Comparison of ENCODE assay signal across 1 cellular context in genomic region chr17:74760404-74761105, GRCh38.
TF ChIP-seq lines count a peak whose summit lies in the region.

No MANE protein-coding gene starts in this region.

TF ChIP-seq in HepG2, 621 proteins besides CTCF, POLR2A, EP300 and RAD21 (continued from another document and continues in another):
- TF ChIP-seq, protein P1, sequence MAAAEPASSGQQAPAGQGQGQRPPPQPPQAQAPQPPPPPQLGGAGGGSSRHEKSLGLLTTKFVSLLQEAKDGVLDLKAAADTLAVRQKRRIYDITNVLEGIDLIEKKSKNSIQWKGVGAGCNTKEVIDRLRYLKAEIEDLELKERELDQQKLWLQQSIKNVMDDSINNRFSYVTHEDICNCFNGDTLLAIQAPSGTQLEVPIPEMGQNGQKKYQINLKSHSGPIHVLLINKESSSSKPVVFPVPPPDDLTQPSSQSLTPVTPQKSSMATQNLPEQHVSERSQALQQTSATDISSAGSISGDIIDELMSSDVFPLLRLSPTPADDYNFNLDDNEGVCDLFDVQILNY (CRISPR knock-in tag; conservative IDR thresholded peaks at IDR 0.05) = no peak
- TF ChIP-seq, protein P2, sequence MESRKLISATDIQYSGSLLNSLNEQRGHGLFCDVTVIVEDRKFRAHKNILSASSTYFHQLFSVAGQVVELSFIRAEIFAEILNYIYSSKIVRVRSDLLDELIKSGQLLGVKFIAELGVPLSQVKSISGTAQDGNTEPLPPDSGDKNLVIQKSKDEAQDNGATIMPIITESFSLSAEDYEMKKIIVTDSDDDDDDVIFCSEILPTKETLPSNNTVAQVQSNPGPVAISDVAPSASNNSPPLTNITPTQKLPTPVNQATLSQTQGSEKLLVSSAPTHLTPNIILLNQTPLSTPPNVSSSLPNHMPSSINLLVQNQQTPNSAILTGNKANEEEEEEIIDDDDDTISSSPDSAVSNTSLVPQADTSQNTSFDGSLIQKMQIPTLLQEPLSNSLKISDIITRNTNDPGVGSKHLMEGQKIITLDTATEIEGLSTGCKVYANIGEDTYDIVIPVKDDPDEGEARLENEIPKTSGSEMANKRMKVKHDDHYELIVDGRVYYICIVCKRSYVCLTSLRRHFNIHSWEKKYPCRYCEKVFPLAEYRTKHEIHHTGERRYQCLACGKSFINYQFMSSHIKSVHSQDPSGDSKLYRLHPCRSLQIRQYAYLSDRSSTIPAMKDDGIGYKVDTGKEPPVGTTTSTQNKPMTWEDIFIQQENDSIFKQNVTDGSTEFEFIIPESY (CRISPR knock-in tag; IDR thresholded peaks at IDR 0.05) = 0 out of 2 replicates have a peak, but pooled peaks have one; percentile 8
- TF ChIP-seq ZNF768 (CRISPR knock-in tag; IDR thresholded peaks at IDR 0.05) (no peak), ZBTB21 (CRISPR knock-in tag; IDR thresholded peaks at IDR 0.05) (no peak), TOPORS (CRISPR knock-in tag; IDR thresholded peaks at IDR 0.05) (no peak), ZNF263 (CRISPR knock-in tag; IDR thresholded peaks at IDR 0.05) (peak; percentile 65; the same call in 1 of the 2 replicates), ZNF704 (CRISPR knock-in tag; IDR thresholded peaks at IDR 0.05; ENCODE audit: borderline replicate concordance) (no peak), ZBTB25 (CRISPR knock-in tag; IDR thresholded peaks at IDR 0.05) (no peak), CREM (IDR thresholded peaks at IDR 0.05) (no peak), CREM (CRISPR knock-in tag; IDR thresholded peaks at IDR 0.05) (no peak), MAFG (CRISPR knock-in tag; IDR thresholded peaks at IDR 0.05) (no peak), CHD4 (IDR thresholded peaks at IDR 0.05; ENCODE audit: borderline replicate concordance, low read length) (no peak), ZNF224 (CRISPR knock-in tag; IDR thresholded peaks at IDR 0.05) (no peak), ZNF678 (CRISPR knock-in tag; IDR thresholded peaks at IDR 0.05) (no peak), ZNF274 (CRISPR knock-in tag; IDR thresholded peaks at IDR 0.05) (no peak), KLF12 (CRISPR knock-in tag; IDR thresholded peaks at IDR 0.05; ENCODE audit: borderline replicate concordance) (no peak), ZNF878 (CRISPR knock-in tag; IDR thresholded peaks at IDR 0.05) (no peak), ARID2 (CRISPR knock-in tag; IDR thresholded peaks at IDR 0.05; ENCODE audit: borderline replicate concordance) (no peak), NFE2 (CRISPR knock-in tag; IDR thresholded peaks at IDR 0.05) (no peak), ZBTB7B (CRISPR knock-in tag; IDR thresholded peaks at IDR 0.05) (no peak), ETV6 (CRISPR knock-in tag; conservative IDR thresholded peaks at IDR 0.05) (no peak), BRCA1 (CRISPR knock-in tag; IDR thresholded peaks at IDR 0.05) (no peak), SRSF9 (IDR thresholded peaks at IDR 0.05; ENCODE audit: borderline replicate concordance, insufficient read depth, low read depth, low read length, poor library complexity, severe bottlenecking) (no peak), ZNF577 (CRISPR knock-in tag; IDR thresholded peaks at IDR 0.05; ENCODE audit: borderline replicate concordance, low read depth) (no peak), ZHX1 (CRISPR knock-in tag; IDR thresholded peaks at IDR 0.05; ENCODE audit: low read depth) (no peak), FOXA3 (CRISPR knock-in tag; IDR thresholded peaks at IDR 0.05) (no peak), ZBTB39 (CRISPR knock-in tag; IDR thresholded peaks at IDR 0.05) (no peak), ZNF12 (CRISPR knock-in tag; IDR thresholded peaks at IDR 0.05) (no peak), SAP130 (CRISPR knock-in tag; IDR thresholded peaks at IDR 0.05; ENCODE audit: low read depth) (peak; percentile 43; the same call in 1 of the 2 replicates), SIN3A (IDR thresholded peaks at IDR 0.05; ENCODE audit: borderline replicate concordance, low read depth, low read length) (no peak), REPIN1 (CRISPR knock-in tag; IDR thresholded peaks at IDR 0.05; ENCODE audit: borderline replicate concordance, low read depth) (0 out of 2 replicates have a peak, but pooled peaks have one; percentile 47), JUNB (CRISPR knock-in tag; IDR thresholded peaks at IDR 0.05; ENCODE audit: borderline replicate concordance) (no peak), ZNF17 (CRISPR knock-in tag; IDR thresholded peaks at IDR 0.05) (no peak)
- TF ChIP-seq, protein P3, sequence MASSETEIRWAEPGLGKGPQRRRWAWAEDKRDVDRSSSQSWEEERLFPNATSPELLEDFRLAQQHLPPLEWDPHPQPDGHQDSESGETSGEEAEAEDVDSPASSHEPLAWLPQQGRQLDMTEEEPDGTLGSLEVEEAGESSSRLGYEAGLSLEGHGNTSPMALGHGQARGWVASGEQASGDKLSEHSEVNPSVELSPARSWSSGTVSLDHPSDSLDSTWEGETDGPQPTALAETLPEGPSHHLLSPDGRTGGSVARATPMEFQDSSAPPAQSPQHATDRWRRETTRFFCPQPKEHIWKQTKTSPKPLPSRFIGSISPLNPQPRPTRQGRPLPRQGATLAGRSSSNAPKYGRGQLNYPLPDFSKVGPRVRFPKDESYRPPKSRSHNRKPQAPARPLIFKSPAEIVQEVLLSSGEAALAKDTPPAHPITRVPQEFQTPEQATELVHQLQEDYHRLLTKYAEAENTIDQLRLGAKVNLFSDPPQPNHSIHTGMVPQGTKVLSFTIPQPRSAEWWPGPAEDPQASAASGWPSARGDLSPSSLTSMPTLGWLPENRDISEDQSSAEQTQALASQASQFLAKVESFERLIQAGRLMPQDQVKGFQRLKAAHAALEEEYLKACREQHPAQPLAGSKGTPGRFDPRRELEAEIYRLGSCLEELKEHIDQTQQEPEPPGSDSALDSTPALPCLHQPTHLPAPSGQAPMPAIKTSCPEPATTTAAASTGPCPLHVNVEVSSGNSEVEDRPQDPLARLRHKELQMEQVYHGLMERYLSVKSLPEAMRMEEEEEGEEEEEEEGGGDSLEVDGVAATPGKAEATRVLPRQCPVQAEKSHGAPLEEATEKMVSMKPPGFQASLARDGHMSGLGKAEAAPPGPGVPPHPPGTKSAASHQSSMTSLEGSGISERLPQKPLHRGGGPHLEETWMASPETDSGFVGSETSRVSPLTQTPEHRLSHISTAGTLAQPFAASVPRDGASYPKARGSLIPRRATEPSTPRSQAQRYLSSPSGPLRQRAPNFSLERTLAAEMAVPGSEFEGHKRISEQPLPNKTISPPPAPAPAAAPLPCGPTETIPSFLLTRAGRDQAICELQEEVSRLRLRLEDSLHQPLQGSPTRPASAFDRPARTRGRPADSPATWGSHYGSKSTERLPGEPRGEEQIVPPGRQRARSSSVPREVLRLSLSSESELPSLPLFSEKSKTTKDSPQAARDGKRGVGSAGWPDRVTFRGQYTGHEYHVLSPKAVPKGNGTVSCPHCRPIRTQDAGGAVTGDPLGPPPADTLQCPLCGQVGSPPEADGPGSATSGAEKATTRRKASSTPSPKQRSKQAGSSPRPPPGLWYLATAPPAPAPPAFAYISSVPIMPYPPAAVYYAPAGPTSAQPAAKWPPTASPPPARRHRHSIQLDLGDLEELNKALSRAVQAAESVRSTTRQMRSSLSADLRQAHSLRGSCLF (CRISPR knock-in tag; IDR thresholded peaks at IDR 0.05; ENCODE audit: borderline replicate concordance) = no peak
- TF ChIP-seq, protein P4, sequence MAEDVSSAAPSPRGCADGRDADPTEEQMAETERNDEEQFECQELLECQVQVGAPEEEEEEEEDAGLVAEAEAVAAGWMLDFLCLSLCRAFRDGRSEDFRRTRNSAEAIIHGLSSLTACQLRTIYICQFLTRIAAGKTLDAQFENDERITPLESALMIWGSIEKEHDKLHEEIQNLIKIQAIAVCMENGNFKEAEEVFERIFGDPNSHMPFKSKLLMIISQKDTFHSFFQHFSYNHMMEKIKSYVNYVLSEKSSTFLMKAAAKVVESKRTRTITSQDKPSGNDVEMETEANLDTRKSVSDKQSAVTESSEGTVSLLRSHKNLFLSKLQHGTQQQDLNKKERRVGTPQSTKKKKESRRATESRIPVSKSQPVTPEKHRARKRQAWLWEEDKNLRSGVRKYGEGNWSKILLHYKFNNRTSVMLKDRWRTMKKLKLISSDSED (CRISPR knock-in tag; IDR thresholded peaks at IDR 0.05) = no peak
- TF ChIP-seq, protein P5, sequence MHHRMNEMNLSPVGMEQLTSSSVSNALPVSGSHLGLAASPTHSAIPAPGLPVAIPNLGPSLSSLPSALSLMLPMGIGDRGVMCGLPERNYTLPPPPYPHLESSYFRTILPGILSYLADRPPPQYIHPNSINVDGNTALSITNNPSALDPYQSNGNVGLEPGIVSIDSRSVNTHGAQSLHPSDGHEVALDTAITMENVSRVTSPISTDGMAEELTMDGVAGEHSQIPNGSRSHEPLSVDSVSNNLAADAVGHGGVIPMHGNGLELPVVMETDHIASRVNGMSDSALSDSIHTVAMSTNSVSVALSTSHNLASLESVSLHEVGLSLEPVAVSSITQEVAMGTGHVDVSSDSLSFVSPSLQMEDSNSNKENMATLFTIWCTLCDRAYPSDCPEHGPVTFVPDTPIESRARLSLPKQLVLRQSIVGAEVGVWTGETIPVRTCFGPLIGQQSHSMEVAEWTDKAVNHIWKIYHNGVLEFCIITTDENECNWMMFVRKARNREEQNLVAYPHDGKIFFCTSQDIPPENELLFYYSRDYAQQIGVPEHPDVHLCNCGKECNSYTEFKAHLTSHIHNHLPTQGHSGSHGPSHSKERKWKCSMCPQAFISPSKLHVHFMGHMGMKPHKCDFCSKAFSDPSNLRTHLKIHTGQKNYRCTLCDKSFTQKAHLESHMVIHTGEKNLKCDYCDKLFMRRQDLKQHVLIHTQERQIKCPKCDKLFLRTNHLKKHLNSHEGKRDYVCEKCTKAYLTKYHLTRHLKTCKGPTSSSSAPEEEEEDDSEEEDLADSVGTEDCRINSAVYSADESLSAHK (CRISPR knock-in tag; IDR thresholded peaks at IDR 0.05; ENCODE audit: borderline replicate concordance) = no peak
- TF ChIP-seq, protein P6, sequence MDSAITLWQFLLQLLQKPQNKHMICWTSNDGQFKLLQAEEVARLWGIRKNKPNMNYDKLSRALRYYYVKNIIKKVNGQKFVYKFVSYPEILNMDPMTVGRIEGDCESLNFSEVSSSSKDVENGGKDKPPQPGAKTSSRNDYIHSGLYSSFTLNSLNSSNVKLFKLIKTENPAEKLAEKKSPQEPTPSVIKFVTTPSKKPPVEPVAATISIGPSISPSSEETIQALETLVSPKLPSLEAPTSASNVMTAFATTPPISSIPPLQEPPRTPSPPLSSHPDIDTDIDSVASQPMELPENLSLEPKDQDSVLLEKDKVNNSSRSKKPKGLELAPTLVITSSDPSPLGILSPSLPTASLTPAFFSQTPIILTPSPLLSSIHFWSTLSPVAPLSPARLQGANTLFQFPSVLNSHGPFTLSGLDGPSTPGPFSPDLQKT (CRISPR knock-in tag; IDR thresholded peaks at IDR 0.05; ENCODE audit: borderline replicate concordance) = no peak
- TF ChIP-seq, protein P7, sequence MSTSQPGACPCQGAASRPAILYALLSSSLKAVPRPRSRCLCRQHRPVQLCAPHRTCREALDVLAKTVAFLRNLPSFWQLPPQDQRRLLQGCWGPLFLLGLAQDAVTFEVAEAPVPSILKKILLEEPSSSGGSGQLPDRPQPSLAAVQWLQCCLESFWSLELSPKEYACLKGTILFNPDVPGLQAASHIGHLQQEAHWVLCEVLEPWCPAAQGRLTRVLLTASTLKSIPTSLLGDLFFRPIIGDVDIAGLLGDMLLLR (CRISPR knock-in tag; IDR thresholded peaks at IDR 0.05) = no peak
